In the genomic region with DNA sequence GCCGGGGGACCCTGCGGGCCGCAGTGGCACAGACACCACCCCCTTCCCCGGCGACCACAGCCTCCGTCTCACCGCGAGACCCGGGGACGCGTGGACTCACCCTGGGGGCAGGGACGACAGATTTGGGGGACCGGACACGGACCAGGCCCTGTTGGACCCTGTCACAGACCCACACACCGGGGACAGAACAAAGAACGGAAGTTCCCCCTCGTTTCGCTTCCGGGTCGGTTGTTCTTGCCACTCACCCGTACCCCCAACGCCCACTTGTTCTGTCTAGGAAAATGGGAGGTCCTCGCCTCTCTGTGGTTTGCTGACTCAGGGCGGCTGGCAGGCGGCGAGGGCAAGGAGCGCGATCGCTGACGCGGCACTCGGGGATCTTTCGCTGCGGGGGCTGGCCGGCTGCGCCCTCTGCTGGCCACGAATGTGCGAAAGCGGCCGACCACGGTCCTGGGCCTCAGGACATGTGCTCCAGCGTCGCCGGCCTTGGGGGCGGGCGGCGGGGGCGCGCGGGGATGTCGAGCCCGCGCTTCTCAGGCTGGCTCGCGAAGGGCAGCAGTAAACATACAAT, we compare ENCODE assay signal across 8 cellular contexts. TPM values are rescaled to one million over a fixed set of nuclear protein-coding genes. Genes with fewer than 3 reads are reported as not detected.
A peak's percentile ranks its signal among the peaks of the same experiment; 100 is the strongest.
DNase-seq lines count a peak whose midpoint lies in the region; ATAC-seq, FAIRE-seq and TF ChIP-seq lines count a peak whose summit lies in the region.

A gene (minus strand): TSS at position 189 of the 568 bp plus-strand sequence. CDS start 4,366 bp downstream, outside the sequence.

- H3K36me3 ChIP-seq in OCI-LY1 (ENCODE audit: insufficient read depth, low read length) (peaks cover 25% of the 10 kb centered on the region), mesodermal cell (ENCODE audit: control insufficient read depth, insufficient read depth, low read length) (peaks cover 38% of the 10 kb centered on the region)

- H4K20me1 ChIP-seq in OCI-LY1 (ENCODE audit: insufficient read depth, low read length): no peaks in the 10 kb centered on the region

- H3K9me3 ChIP-seq in OCI-LY1 (ENCODE audit: low read length) (no peaks in the 10 kb centered on the region), mesodermal cell (ENCODE audit: control insufficient read depth, low read length) (peaks cover 1% of the 10 kb centered on the region)

- peak; percentile 83 for ATAC-seq in GM21515 (IDR thresholded peaks at IDR 0.05; ENCODE audit: unreplicated experiment)

- H3K9ac ChIP-seq in OCI-LY1 (ENCODE audit: low read length): peak within 1 kb of the TSS; percentile 70

- H3K4me2 ChIP-seq in OCI-LY1 (ENCODE audit: low read length): peak within 1 kb of the TSS; percentile 76

- H3K27me3 ChIP-seq in OCI-LY1 (ENCODE audit: insufficient read depth, low read length): no peaks in the 10 kb centered on the region

- H3K4me1 ChIP-seq in OCI-LY1 (ENCODE audit: insufficient read depth, low read length, severe bottlenecking): peaks cover 20% of the 10 kb centered on the region
- peaks cover 15% of the 10 kb centered on the region for H3K4me1 ChIP-seq in mesodermal cell (ENCODE audit: control insufficient read depth, insufficient read depth, low read length, poor library complexity, severe bottlenecking)

- peak; percentile 84 for FAIRE-seq in endometrium (lab: Jason Lieb, UNC)

- TF ChIP-seq CTCF in OCI-LY1 (IDR thresholded peaks at IDR 0.05; ENCODE audit: low read length): peak; percentile 99

- DNase-seq in DMS 273 treated with DMSO at 0.1 percent for 48 hours (lab: John Stamatoyannopoulos, UW) (peak; percentile 98), HuH-7 (ENCODE audit: low spot score) (peak; percentile 94)
- peak; percentile 97 for DNase-seq in activated CD8-positive, alpha-beta memory T cell treated with anti-CD3 and anti-CD28 coated beads, Interleukin-2, amount 50 U/mL, for 4 hours
- peak; percentile 97 to 98 for DNase-seq in stimulated activated CD8-positive, alpha-beta memory T cell treated with anti-CD3 and anti-CD28 coated beads, Interleukin-15, amount 100 ng/mL, for 4 hours (ENCODE audit: low read depth in 2 of 2)

- H3K9me2 ChIP-seq in OCI-LY1 (ENCODE audit: low read depth, low read length): no peaks in the 10 kb centered on the region

- peaks cover 10% of the 10 kb centered on the region; the same call in 1 of the 2 replicates for H3F3A ChIP-seq in OCI-LY1 (ENCODE audit: insufficient read depth, low read length)

- H3K27ac ChIP-seq in OCI-LY1 (ENCODE audit: low read depth, low read length, poor library complexity, severe bottlenecking): peak within 1 kb of the TSS; percentile 66
- H3K27ac ChIP-seq in mesodermal cell (ENCODE audit: low read depth, low read length, severe bottlenecking): peak within 1 kb of the TSS; percentile 94

- WGBS in mesodermal cell (ENCODE audit: insufficient coverage in 2 of 2), 2 experiments: 0% methylated on average over 34 to 37 of the region's 55 CpGs

- H3K79me2 ChIP-seq in OCI-LY1 (ENCODE audit: insufficient read depth, low read length): peaks cover 6% of the 10 kb centered on the region

- H3K4me3 ChIP-seq in OCI-LY1 (ENCODE audit: low read depth, low read length, poor library complexity, severe bottlenecking) (peak within 1 kb of the TSS; percentile 75), mesodermal cell (ENCODE audit: extremely low read depth, insufficient read depth, low read length, poor library complexity, severe bottlenecking) (peak within 1 kb of the TSS; percentile 97)

- H2AFZ ChIP-seq in OCI-LY1 (ENCODE audit: low read length): no peak within 1 kb of the TSS

RNA-seq across cellular contexts. Expression of the gene that starts here (rescaled TPM):
- polyA plus RNA-seq in mesodermal cell (2013, experiment 1 of 2): 34.3 TPM
- polyA plus RNA-seq in mesodermal cell (2013, experiment 2 of 2): 35.8 TPM

Comparison
In these comparisons a context has a peak if more than half of its experiments do, and no peak if none do; other contexts are left out.
1. Peak in every context shown above with its lines: DNase-seq, ATAC-seq, H3K4me3 ChIP-seq and H3K27ac ChIP-seq.